In genomic region chr10:30155401-30155800, GRCh38 we compare ENCODE assay signal across 17 cellular contexts.
DNase-seq lines count a peak whose midpoint lies in the region; ATAC-seq, FAIRE-seq and TF ChIP-seq lines count a peak whose summit lies in the region.
"Had no signal": no experiment of that assay in that cellular context is flagged by ENCODE, and none has a peak within 500 bp of the region (broad histone marks: within the 10 kb centered on the region; RNA-seq: fewer than 3 reads in every experiment).

No MANE protein-coding gene starts in this region.

- H3K4me3 ChIP-seq in astrocyte (ENCODE audit: insufficient read depth, low read depth, low read length) (no peak overlapping the region), kidney (ENCODE audit: low read length in 2 of 2) (no peak overlapping the region)
- H3K4me3 ChIP-seq: prostate gland had no signal

- no peaks in the 10 kb centered on the region for H3K9me3 Mint-ChIP-seq in natural killer cell treated with Interleukin-12 subunit alpha and Interleukin-12 subunit beta and Interleukin-15 and Interleukin-18, amount 100 ng/mL, for 72 hours
- H3K9me3 Mint-ChIP-seq in natural killer cell (no peaks in the 10 kb centered on the region), astrocyte (ENCODE audit: unreplicated experiment) (peaks cover 17% of the 10 kb centered on the region)

- H3K27me3 ChIP-seq in astrocyte (ENCODE audit: insufficient read depth, low read length) = no peaks in the 10 kb centered on the region

- H3K4me2 ChIP-seq in astrocyte (ENCODE audit: low read length) = peak overlapping the region; percentile 5

- H3K27me3 Mint-ChIP-seq in natural killer cell treated with Interleukin-12 subunit alpha and Interleukin-12 subunit beta and Interleukin-15 and Interleukin-18, amount 100 ng/mL, for 72 hours = peaks cover 13 to 32% of the 10 kb centered on the region in 2 donors
- peaks cover 6 to 45% of the 10 kb centered on the region in 2 donors for H3K27me3 Mint-ChIP-seq in natural killer cell (ENCODE audit: low read depth in 2 of 2)
- no peaks in the 10 kb centered on the region for H3K27me3 Mint-ChIP-seq in astrocyte (ENCODE audit: low read depth, unreplicated experiment)

- TF ChIP-seq CTCF in natural killer cell (IDR thresholded peaks at IDR 0.05) = no peak
- TF ChIP-seq CTCF in astrocyte (IDR thresholded peaks at IDR 0.05; ENCODE audit: insufficient read depth, low read depth, low read length) = no peak
- no peak for TF ChIP-seq CTCF in kidney (IDR thresholded peaks at IDR 0.05; ENCODE audit: borderline replicate concordance, extremely low read depth, insufficient read depth)

- H3K36me3 Mint-ChIP-seq in natural killer cell treated with Interleukin-12 subunit alpha and Interleukin-12 subunit beta and Interleukin-15 and Interleukin-18, amount 100 ng/mL, for 72 hours = no peaks in the 10 kb centered on the region
- H3K36me3 Mint-ChIP-seq in natural killer cell (no peaks in the 10 kb centered on the region), astrocyte (ENCODE audit: low read depth, unreplicated experiment) (no peaks in the 10 kb centered on the region)

- H3K27ac ChIP-seq in astrocyte (ENCODE audit: low read depth, low read length) (no peak overlapping the region), kidney (ENCODE audit: low read depth in 2 of 2, low read length in 2 of 2) (no peak overlapping the region)
- H3K27ac ChIP-seq: prostate gland had no signal

- H3K79me2 ChIP-seq in astrocyte (ENCODE audit: insufficient read depth, low read length) = no peaks in the 10 kb centered on the region

- no peak overlapping the region for H2AFZ ChIP-seq in astrocyte (ENCODE audit: low read depth, low read length)

- peaks cover 0 to 3% of the 10 kb centered on the region in 2 donors for H3K4me1 Mint-ChIP-seq in natural killer cell treated with Interleukin-12 subunit alpha and Interleukin-12 subunit beta and Interleukin-15 and Interleukin-18, amount 100 ng/mL, for 72 hours (ENCODE audit: low read depth in 2 of 2)
- H3K4me1 Mint-ChIP-seq in natural killer cell (no peaks in the 10 kb centered on the region), astrocyte (ENCODE audit: low read depth, unreplicated experiment) (peaks cover 11% of the 10 kb centered on the region)

- H3K4me3 Mint-ChIP-seq in natural killer cell treated with Interleukin-12 subunit alpha and Interleukin-12 subunit beta and Interleukin-15 and Interleukin-18, amount 100 ng/mL, for 72 hours = no peak overlapping the region
- no peak overlapping the region for H3K4me3 Mint-ChIP-seq in natural killer cell
- H3K4me3 Mint-ChIP-seq in astrocyte (ENCODE audit: unreplicated experiment) = no peak overlapping the region

- H3K9me3 ChIP-seq in astrocyte (ENCODE audit: insufficient read depth, low read depth, low read length) (no peaks in the 10 kb centered on the region), kidney (ENCODE audit: control insufficient read depth in 1 of 2, low read length in 2 of 2) (no peaks in the 10 kb centered on the region)
- H3K9me3 ChIP-seq: prostate gland had no signal

- H4K20me1 ChIP-seq in astrocyte (ENCODE audit: insufficient read depth, low read length) = no peaks in the 10 kb centered on the region

- H3K36me3 ChIP-seq in astrocyte (ENCODE audit: insufficient read depth, low read length) (no peaks in the 10 kb centered on the region), kidney (ENCODE audit: control insufficient read depth in 1 of 2, insufficient read depth in 2 of 2, low read length in 2 of 2) (no peaks in the 10 kb centered on the region)
- H3K36me3 ChIP-seq: prostate gland had no signal

- no peak for DNase-seq in natural killer cell treated with Interleukin-12 subunit alpha and Interleukin-12 subunit beta and Interleukin-15 and Interleukin-18, amount 100 ng/mL, for 72 hours (ENCODE audit: low spot score)
- DNase-seq in natural killer cell (no peak), astrocyte (ENCODE audit: low read depth) (peak; percentile 27), left lobe of liver (ENCODE audit: low spot score) (no peak), NCI-H510A (lab: John Stamatoyannopoulos, UW) (no peak), kidney (no peak), AG08396 (ENCODE audit: low spot score) (no peak), HK-2 (ENCODE audit: unreplicated experiment) (no peak)
- DNase-seq: activated CD8-positive, alpha-beta memory T cell treated with anti-CD3 and anti-CD28 coated beads for 24 hours; activated naive CD4-positive, alpha-beta T cell; DMS53; midbrain; NCI-H774; SHP77; T1000 had no signal

- intact Hi-C loops in natural killer cell (cut with micrococcal nuclease) (no loop called here), kidney (cut with DNase I) (no loop called here)

- peak; percentile 53 to 70 for ATAC-seq in natural killer cell treated with Interleukin-12 subunit alpha and Interleukin-12 subunit beta and Interleukin-15 and Interleukin-18, amount 100 ng/mL, for 72 hours
- no peak for ATAC-seq in natural killer cell
- peak; percentile 60 for ATAC-seq in left lobe of liver

- FAIRE-seq in astrocyte (lab: Jason Lieb, UNC) = peak; percentile 73
- FAIRE-seq in kidney (lab: Jason Lieb, UNC) = no peak
- FAIRE-seq: GM12891 had no signal

- H3K27ac Mint-ChIP-seq in natural killer cell treated with Interleukin-12 subunit alpha and Interleukin-12 subunit beta and Interleukin-15 and Interleukin-18, amount 100 ng/mL, for 72 hours = no peak overlapping the region
- no peak overlapping the region for H3K27ac Mint-ChIP-seq in natural killer cell
- H3K27ac Mint-ChIP-seq in astrocyte (ENCODE audit: unreplicated experiment) = no peak overlapping the region

- no peak overlapping the region for H3K9ac ChIP-seq in astrocyte (ENCODE audit: low read length)
- no peak overlapping the region for H3K9ac ChIP-seq in kidney (ENCODE audit: low read length in 2 of 2)

- H3K4me1 ChIP-seq in astrocyte (ENCODE audit: insufficient read depth, low read length) (peaks cover 9% of the 10 kb centered on the region), kidney (ENCODE audit: control insufficient read depth in 1 of 2, insufficient read depth in 1 of 2, low read depth in 1 of 2, low read length in 2 of 2) (no peaks in the 10 kb centered on the region)
- H3K4me1 ChIP-seq: prostate gland had no signal

Comparison
In these comparisons a context has a peak if more than half of its experiments do, and no peak if none do; other contexts are left out.
1. ATAC-seq: peak in natural killer cell treated with Interleukin-12 subunit alpha and Interleukin-12 subunit beta and Interleukin-15 and Interleukin-18, amount 100 ng/mL, for 72 hours (2 of 2) and left lobe of liver (single experiment); none in natural killer cell (0 of 3).